ENCODE assay signal across 21 cellular contexts in the genomic region with DNA sequence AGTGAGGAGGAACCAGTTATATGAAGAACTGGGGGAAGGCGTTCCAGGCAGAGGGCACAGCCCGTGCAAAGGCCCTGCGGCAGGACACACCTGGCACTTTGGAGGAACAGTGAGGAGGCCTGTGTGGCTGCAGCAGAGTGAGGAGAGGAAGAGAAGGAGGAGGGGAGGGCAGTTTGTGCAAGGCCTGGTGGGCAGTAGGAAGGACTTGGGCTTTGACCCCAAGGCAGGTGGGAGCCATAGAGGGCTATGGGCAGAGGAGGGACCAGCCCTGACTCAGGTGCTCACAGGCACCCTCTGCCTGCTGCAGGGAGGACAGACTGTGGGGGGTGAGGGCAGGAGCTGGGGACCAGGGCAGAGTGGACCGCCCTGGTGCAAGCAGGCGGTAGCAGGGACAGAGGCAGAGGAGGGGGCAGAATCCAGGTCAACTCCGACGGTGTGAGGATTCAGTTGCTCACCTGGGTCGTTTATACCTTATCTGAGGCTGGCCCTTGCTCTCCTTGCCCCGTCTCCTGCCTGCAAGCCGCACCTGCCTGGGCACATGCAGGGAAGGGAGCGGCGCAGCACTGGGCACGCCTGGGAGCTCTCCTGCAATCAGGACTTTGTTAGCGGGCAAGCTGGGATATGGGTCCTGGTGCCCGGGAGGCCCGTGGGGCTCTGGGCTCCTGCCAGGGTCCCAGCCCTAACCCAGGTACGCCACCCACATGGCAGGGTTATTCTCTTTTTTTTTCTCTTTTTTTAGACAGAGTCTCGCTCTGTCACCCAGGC. TPM values are rescaled to one million over a fixed set of nuclear protein-coding genes. Genes with fewer than 3 reads are reported as not detected.
A peak's percentile ranks its signal among the peaks of the same experiment; 100 is the strongest.
DNase-seq lines count a peak whose midpoint lies in the region; ATAC-seq, FAIRE-seq and TF ChIP-seq lines count a peak whose summit lies in the region.
"Had no signal": no experiment of that assay in that cellular context is flagged by ENCODE, and none has a peak within 500 bp of the region (broad histone marks: within the 10 kb centered on the region; RNA-seq: fewer than 3 reads in every experiment).

No MANE protein-coding gene starts in this region.

- H3K4me3 ChIP-seq in BLaER1, result no peak overlapping the region
- no peak overlapping the region for H3K4me3 ChIP-seq in body of pancreas
- no peak overlapping the region for H3K4me3 ChIP-seq in lung
- H3K4me3 ChIP-seq in small intestine (ENCODE audit: low read depth in 1 of 2, low read length in 2 of 2), result no peak overlapping the region
- H3K4me3 ChIP-seq: cardiac muscle cell had no signal

- H3K27ac Mint-ChIP-seq in endothelial cell (ENCODE audit: unreplicated experiment), result no peak overlapping the region
- H3K27ac Mint-ChIP-seq: activated CD4-positive, alpha-beta memory T cell treated with anti-CD3 and anti-CD28 coated beads for 36 hours; activated naive CD8-positive, alpha-beta T cell treated with anti-CD3 and anti-CD28 coated beads, Interleukin-2, amount 10 ng/mL, durations not matched to agents 7 days and 5 days; activated T-cell treated with anti-CD3 and anti-CD28 coated beads, Interleukin-2, amount 50 U/mL, for 72 hours had no signal

- H3K9me3 ChIP-seq in BLaER1 (no peaks in the 10 kb centered on the region), body of pancreas (no peaks in the 10 kb centered on the region), lung (ENCODE audit: control insufficient read depth in 2 of 2, insufficient read depth in 1 of 2, low read length in 1 of 2) (no peaks in the 10 kb centered on the region), small intestine (ENCODE audit: control insufficient read depth, low read depth) (no peaks in the 10 kb centered on the region)

- 56 to 75% methylated on average over 14 to 15 of the region's 18 CpGs for WGBS in body of pancreas, 2 donors
- WGBS in lung, 2 donors, result 87 to 90% methylated on average over 17 to 18 of the region's 18 CpGs
- 59 to 80% (median 64%) methylated on average over 16 to 18 of the region's 18 CpGs for WGBS in small intestine, 3 donors

- peak overlapping the region; percentile 17 for H3K4me2 ChIP-seq in BLaER1

- ATAC-seq in body of pancreas, result no peak
- no peak for ATAC-seq in lung (ENCODE audit: insufficient read depth, low FRiP score)
- ATAC-seq in HG03469 (IDR thresholded peaks at IDR 0.05; ENCODE audit: unreplicated experiment), result no peak
- ATAC-seq in HG03432 (IDR thresholded peaks at IDR 0.05; ENCODE audit: unreplicated experiment), result no peak
- ATAC-seq: activated T-cell treated with anti-CD3 and anti-CD28 coated beads, Interleukin-2, amount 50 U/mL, for 72 hours had no signal

- H3K36me3 Mint-ChIP-seq in endothelial cell (ENCODE audit: low read depth, unreplicated experiment), result peaks cover 4% of the 10 kb centered on the region

- FAIRE-seq in small intestine (lab: Jason Lieb, UNC), result no peak
- FAIRE-seq: HTR-8/SVneo had no signal

- no peak overlapping the region for H3K27ac ChIP-seq in BLaER1
- H3K27ac ChIP-seq in body of pancreas, result peak overlapping the region; percentile 47 to 100 (median 100)
- H3K27ac ChIP-seq in lung (ENCODE audit: low read depth in 1 of 2, low read length in 1 of 2), result peak overlapping the region; percentile 37 to 45
- H3K27ac ChIP-seq in small intestine (ENCODE audit: low read depth in 1 of 2, low read length in 1 of 2), result peak overlapping the region in 1 of 2 donors; percentile 24
- H3K27ac ChIP-seq: cardiac muscle cell had no signal

- peaks cover 69% of the 10 kb centered on the region for H4K20me1 ChIP-seq in BLaER1

- no peaks in the 10 kb centered on the region for H3K9me3 Mint-ChIP-seq in endothelial cell (ENCODE audit: unreplicated experiment)
- H3K9me3 Mint-ChIP-seq: activated CD4-positive, alpha-beta memory T cell treated with anti-CD3 and anti-CD28 coated beads for 36 hours; activated naive CD8-positive, alpha-beta T cell treated with anti-CD3 and anti-CD28 coated beads, Interleukin-2, amount 10 ng/mL, durations not matched to agents 7 days and 5 days; activated T-cell treated with anti-CD3 and anti-CD28 coated beads, Interleukin-2, amount 50 U/mL, for 72 hours; HFFc6 had no signal

- H3K36me3 ChIP-seq in BLaER1 (peaks cover 47% of the 10 kb centered on the region), body of pancreas (replicated peaks in 1 of 2; ENCODE audit: insufficient read depth in 1 of 2, low read depth in 2 of 2) (no peaks in the 10 kb centered on the region), lung (ENCODE audit: control insufficient read depth in 2 of 2, insufficient read depth in 2 of 2, low read length in 2 of 2) (peaks cover 0 to 4% of the 10 kb centered on the region in 2 donors), small intestine (ENCODE audit: control insufficient read depth in 2 of 2, insufficient read depth in 2 of 2, low read length in 2 of 2) (no peaks in the 10 kb centered on the region)
- H3K36me3 ChIP-seq: cardiac muscle cell had no signal

- H3K27me3 ChIP-seq in BLaER1 (no peaks in the 10 kb centered on the region), body of pancreas (no peaks in the 10 kb centered on the region), lung (ENCODE audit: control insufficient read depth, insufficient read depth) (no peaks in the 10 kb centered on the region), small intestine (ENCODE audit: control insufficient read depth in 2 of 2, insufficient read depth in 2 of 2, low read length in 2 of 2) (no peaks in the 10 kb centered on the region)
- H3K27me3 ChIP-seq: cardiac muscle cell had no signal

- TF ChIP-seq POLR2A in body of pancreas (IDR thresholded peaks at IDR 0.05), result no peak

- H3K4me1 Mint-ChIP-seq in endothelial cell (ENCODE audit: unreplicated experiment), result no peaks in the 10 kb centered on the region

- intact Hi-C loops in body of pancreas (cut with DNase I), result no loop called here

- TF ChIP-seq CTCF in body of pancreas (IDR thresholded peaks at IDR 0.05), result peak in 1 of 7 experiments; percentile 12
- TF ChIP-seq CTCF in lung (IDR thresholded peaks at IDR 0.05; ENCODE audit: control extremely low read depth, extremely low read depth), result no peak
- TF ChIP-seq CTCF in endothelial cell (IDR thresholded peaks at IDR 0.05; ENCODE audit: unreplicated experiment), result no peak

- DNase-seq in body of pancreas (peak in 1 of 4 donors; percentile 35), lung (ENCODE audit: low spot score) (no peak), small intestine (peak; percentile 22), endothelial cell (ENCODE audit: low spot score) (no peak), NCI-H128 (lab: John Stamatoyannopoulos, UW; ENCODE audit: unreplicated experiment) (no peak)
- DNase-seq: activated CD4-positive, alpha-beta memory T cell treated with anti-CD3 and anti-CD28 coated beads for 36 hours; activated naive CD8-positive, alpha-beta T cell treated with anti-CD3 and anti-CD28 coated beads, Interleukin-2, amount 10 ng/mL, durations not matched to agents 7 days and 5 days; activated T-cell treated with anti-CD3 and anti-CD28 coated beads, Interleukin-2, amount 50 U/mL, for 72 hours; effector CD4-positive, alpha-beta T cell; EL; HFFc6; hippocampal formation; NCI-H1436; RPMI8226; stimulated activated CD4-positive, alpha-beta T cell treated with anti-CD3 and anti-CD28 coated beads, Interleukin-15, amount 100 ng/mL, for 24 hours; stimulated activated naive CD4-positive, alpha-beta T cell treated with Interleukin-2 at 50 U/mL for 16 hours had no signal

- H3K4me3 Mint-ChIP-seq in endothelial cell (ENCODE audit: unreplicated experiment), result no peak overlapping the region
- H3K4me3 Mint-ChIP-seq: activated CD4-positive, alpha-beta memory T cell treated with anti-CD3 and anti-CD28 coated beads for 36 hours; activated naive CD8-positive, alpha-beta T cell treated with anti-CD3 and anti-CD28 coated beads, Interleukin-2, amount 10 ng/mL, durations not matched to agents 7 days and 5 days; activated T-cell treated with anti-CD3 and anti-CD28 coated beads, Interleukin-2, amount 50 U/mL, for 72 hours; HFFc6 had no signal

- H3K27me3 Mint-ChIP-seq in endothelial cell (ENCODE audit: unreplicated experiment), result no peaks in the 10 kb centered on the region
- H3K27me3 Mint-ChIP-seq: activated CD4-positive, alpha-beta memory T cell treated with anti-CD3 and anti-CD28 coated beads for 36 hours; activated naive CD8-positive, alpha-beta T cell treated with anti-CD3 and anti-CD28 coated beads, Interleukin-2, amount 10 ng/mL, durations not matched to agents 7 days and 5 days had no signal

- H3K4me1 ChIP-seq in BLaER1, result peaks cover 88% of the 10 kb centered on the region
- peaks cover 98% of the 10 kb centered on the region for H3K4me1 ChIP-seq in body of pancreas
- H3K4me1 ChIP-seq in lung (ENCODE audit: control insufficient read depth in 2 of 2, insufficient read depth in 2 of 2, low read length in 2 of 2), result peaks cover 0 to 26% of the 10 kb centered on the region in 2 donors
- H3K4me1 ChIP-seq in small intestine (ENCODE audit: control insufficient read depth in 2 of 2, insufficient read depth in 1 of 2, low read depth in 1 of 2, low read length in 1 of 2), result peaks cover 0 to 3% of the 10 kb centered on the region in 2 donors

- no peak overlapping the region for H3K9ac ChIP-seq in BLaER1

RNA-seq across cellular contexts. Expression of gene NFIC, which starts 34.8 kb away (rescaled TPM):
- total RNA-seq in body of pancreas (100 to 1,000 TPM; 178 to 186 TPM), lung (100 to 1,000 TPM in 1 of 2 donors, 10 to 100 TPM in 1; 43.9 to 208 TPM), endothelial cell (ENCODE audit: unreplicated experiment) (4.9 TPM)
- polyA plus RNA-seq in lung (10 to 100 TPM; 40.4 to 55.6 TPM), small intestine (10 to 100 TPM in 1 of 3 donors, 1 to 10 TPM in 2; 4.5 to 37.9 (median 6.2) TPM)
